ENCODE assay signal across 15 cellular contexts in the genomic region with DNA sequence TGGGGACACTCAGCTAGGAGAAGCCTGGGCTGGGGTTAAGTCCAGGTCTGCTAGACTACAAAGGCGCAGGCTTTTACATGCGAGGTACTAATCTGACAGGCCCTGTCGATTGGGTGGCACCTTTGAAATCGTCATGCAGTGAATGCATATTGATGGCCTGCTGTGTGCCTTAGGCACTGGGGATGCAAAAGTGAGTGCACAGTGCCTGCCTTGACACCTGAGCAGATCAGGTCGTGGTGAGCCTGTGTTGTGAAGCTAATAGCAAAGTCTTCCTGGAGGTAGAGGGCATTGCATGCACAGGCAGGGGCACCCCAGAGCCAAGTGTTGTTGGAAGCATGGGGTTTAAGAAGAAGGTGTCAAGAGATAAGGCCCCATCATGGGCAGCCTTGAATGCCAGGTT. TPM values are rescaled to one million over a fixed set of nuclear protein-coding genes. Genes with fewer than 3 reads are reported as not detected.
DNase-seq lines count a peak whose midpoint lies in the region; ATAC-seq and TF ChIP-seq lines count a peak whose summit lies in the region.
"Had no signal": no experiment of that assay in that cellular context is flagged by ENCODE, and none has a peak within 500 bp of the region (broad histone marks: within the 10 kb centered on the region; RNA-seq: fewer than 3 reads in every experiment).

No MANE protein-coding gene starts in this region.

- H3K27ac ChIP-seq in cardiac muscle cell, result peak overlapping the region; percentile 55
- H3K27ac ChIP-seq in heart right ventricle, result peak overlapping the region in 2 of 10 donors; percentile 45 to 51
- peak overlapping the region; percentile 17 for H3K27ac ChIP-seq in mesendoderm (ENCODE audit: low read depth, low read length)
- no peak overlapping the region for H3K27ac ChIP-seq in uterus
- H3K27ac ChIP-seq: SJSA1 had no signal

- peaks cover 36% of the 10 kb centered on the region for H3K4me1 Mint-ChIP-seq in type B pancreatic cell (ENCODE audit: unreplicated experiment)

- H3K9me3 Mint-ChIP-seq in type B pancreatic cell, result no peaks in the 10 kb centered on the region
- H3K9me3 Mint-ChIP-seq: CD8-positive, alpha-beta T cell had no signal

- no peak overlapping the region for H3K4me2 ChIP-seq in mesendoderm (ENCODE audit: low read length)

- H3K4me3 Mint-ChIP-seq in type B pancreatic cell, result peak overlapping the region; percentile 35
- H3K4me3 Mint-ChIP-seq: activated CD8-positive, alpha-beta memory T cell treated with anti-CD3 and anti-CD28 coated beads, Interleukin-2, amount 10 ng/mL, durations not matched to agents 7 days and 5 days; CD8-positive, alpha-beta T cell had no signal

- H3K4me1 ChIP-seq in cardiac muscle cell (ENCODE audit: low read depth) (peaks cover 9% of the 10 kb centered on the region), heart right ventricle (peaks cover 0 to 44% (median 7%) of the 10 kb centered on the region in 9 donors), mesendoderm (ENCODE audit: control insufficient read depth, low read depth, low read length) (peaks cover 11% of the 10 kb centered on the region), uterus (no peaks in the 10 kb centered on the region)

- 86 to 89% methylated on average over 5 of the region's 5 CpGs for WGBS in heart right ventricle, 2 donors
- WGBS in mesendoderm (ENCODE audit: extremely low coverage, insufficient coverage, low lambda C conversion rate), result no CpG with 5 or more reads among the region's 5 CpGs

- peak overlapping the region; percentile 52 for H3K27ac Mint-ChIP-seq in type B pancreatic cell
- H3K27ac Mint-ChIP-seq: CD8-positive, alpha-beta T cell had no signal

- DNase-seq in cardiac muscle cell (ENCODE audit: low read depth in 1 of 2, low spot score in 1 of 2), result no peak
- no peak for DNase-seq in heart right ventricle
- DNase-seq in RPMI8226, result peak; percentile 21
- peak; percentile 56 for DNase-seq in mesendoderm
- DNase-seq in type B pancreatic cell (ENCODE audit: extremely low spot score, unreplicated experiment), result no peak
- DNase-seq in uterus, result no peak
- DNase-seq in Kasumi-1 (lab: John Stamatoyannopoulos, UW), result no peak
- no peak for DNase-seq in HCEC 1CT
- DNase-seq: CD8-positive, alpha-beta T cell; central memory CD4-positive, alpha-beta T cell; effector CD8-positive, alpha-beta T cell; MG63; right cardiac atrium had no signal

- H2BK15ac ChIP-seq in mesendoderm (replicated peaks; ENCODE audit: low read depth), result no peak overlapping the region

- no peak for ATAC-seq in heart right ventricle
- ATAC-seq: CD8-positive, alpha-beta T cell had no signal

- H3K56ac ChIP-seq in mesendoderm (ENCODE audit: low read length), result no peak overlapping the region

- TF ChIP-seq POLR2A in uterus (IDR thresholded peaks at IDR 0.05), result no peak

- intact Hi-C loops in heart right ventricle (cut with DNase I) (no loop called here), uterus (cut with DNase I; ENCODE audit: low total_unique reads) (no loop called here)

- H3K36me3 Mint-ChIP-seq in type B pancreatic cell, result peaks cover 4% of the 10 kb centered on the region
- H3K36me3 Mint-ChIP-seq: activated CD8-positive, alpha-beta memory T cell treated with anti-CD3 and anti-CD28 coated beads, Interleukin-2, amount 10 ng/mL, durations not matched to agents 7 days and 5 days; CD8-positive, alpha-beta T cell had no signal

- TF ChIP-seq CTCF in cardiac muscle cell (IDR thresholded peaks at IDR 0.05; ENCODE audit: low read depth, low read length) (no peak), heart right ventricle (IDR thresholded peaks at IDR 0.05) (no peak), type B pancreatic cell (conservative IDR thresholded peaks at IDR 0.05) (no peak), uterus (IDR thresholded peaks at IDR 0.05) (no peak)

- no peak overlapping the region for H2BK120ac ChIP-seq in mesendoderm (ENCODE audit: low read depth, low read length)

- peaks cover 3% of the 10 kb centered on the region for H3K79me1 ChIP-seq in mesendoderm (ENCODE audit: low read length)

- H3K9ac ChIP-seq in mesendoderm (ENCODE audit: low read length), result no peak overlapping the region

- no peak overlapping the region for H2BK5ac ChIP-seq in mesendoderm (ENCODE audit: low read length)

- H3K36me3 ChIP-seq in cardiac muscle cell (no peaks in the 10 kb centered on the region), heart right ventricle (no peaks in the 10 kb centered on the region), mesendoderm (ENCODE audit: control insufficient read depth, insufficient read depth, low read length) (no peaks in the 10 kb centered on the region), uterus (no peaks in the 10 kb centered on the region)
- H3K36me3 ChIP-seq: MG63, SJSA1 had no signal

- H3K27me3 ChIP-seq in cardiac muscle cell (no peaks in the 10 kb centered on the region), heart right ventricle (no peaks in the 10 kb centered on the region), mesendoderm (ENCODE audit: insufficient read depth, low read length, poor library complexity) (no peaks in the 10 kb centered on the region), uterus (no peaks in the 10 kb centered on the region)
- H3K27me3 ChIP-seq: MG63, SJSA1 had no signal

- H3K9me3 ChIP-seq in cardiac muscle cell (ENCODE audit: low read depth), result no peaks in the 10 kb centered on the region
- no peaks in the 10 kb centered on the region for H3K9me3 ChIP-seq in heart right ventricle
- H3K9me3 ChIP-seq in uterus, result no peaks in the 10 kb centered on the region
- H3K9me3 ChIP-seq: MG63, SJSA1 had no signal

- H4K8ac ChIP-seq in mesendoderm (ENCODE audit: low read depth, low read length), result no peak overlapping the region

- no peak overlapping the region for H2AK5ac ChIP-seq in mesendoderm (ENCODE audit: low read length)

- no peaks in the 10 kb centered on the region for H3K27me3 Mint-ChIP-seq in type B pancreatic cell
- H3K27me3 Mint-ChIP-seq: activated CD8-positive, alpha-beta memory T cell treated with anti-CD3 and anti-CD28 coated beads, Interleukin-2, amount 10 ng/mL, durations not matched to agents 7 days and 5 days had no signal

- no peak overlapping the region for H3K23ac ChIP-seq in mesendoderm (ENCODE audit: low read length)

- no peak overlapping the region for H4K5ac ChIP-seq in mesendoderm (ENCODE audit: low read length)

- H3K4me3 ChIP-seq in cardiac muscle cell, result no peak overlapping the region
- H3K4me3 ChIP-seq in heart right ventricle, result no peak overlapping the region
- no peak overlapping the region for H3K4me3 ChIP-seq in mesendoderm (ENCODE audit: low read length)
- H3K4me3 ChIP-seq in uterus, result no peak overlapping the region
- H3K4me3 ChIP-seq: MG63, SJSA1 had no signal

- H3K4ac ChIP-seq in mesendoderm (ENCODE audit: low read depth, low read length), result no peak overlapping the region

- H3K18ac ChIP-seq in mesendoderm (ENCODE audit: low read length), result no peak overlapping the region

- H3K79me2 ChIP-seq in mesendoderm (ENCODE audit: control insufficient read depth, insufficient read depth, low read length), result no peaks in the 10 kb centered on the region

RNA-seq across cellular contexts. Expression of a gene that starts 16.9 kb away (rescaled TPM):
- total RNA-seq in cardiac muscle cell (9.1 and 10.0 TPM in 2 replicates), heart right ventricle (1 to 10 TPM; 1.2 to 7.0 (median 4.7) TPM), type B pancreatic cell (ENCODE audit: low replicate concordance) (28.9 and 60.0 TPM in 2 replicates), uterus (10 to 100 TPM in 3 of 4 donors, 1 to 10 TPM in 1; 4.4 to 39.7 (median 17.7) TPM)
- polyA plus RNA-seq in cardiac muscle cell (8.9 and 11.4 TPM in 2 replicates), heart right ventricle (1 to 10 TPM; 1.3 to 7.5 TPM)
- 6.6 TPM for polyA plus RNA-seq in mesendoderm (2013, experiment 1 of 2)
- 6.9 TPM for polyA plus RNA-seq in mesendoderm (2013, experiment 2 of 2)

Comparison
In these comparisons a context has a peak if more than half of its experiments do, and no peak if none do; other contexts are left out.
1. DNase-seq: peak in RPMI8226 (single experiment) and mesendoderm (single experiment); none in cardiac muscle cell (0 of 2), heart right ventricle (0 of 2), type B pancreatic cell (single experiment), uterus (0 of 2), Kasumi-1 (0 of 2) and HCEC 1CT (single experiment).
2. H3K27ac ChIP-seq: peak in cardiac muscle cell (single experiment) and mesendoderm (single experiment); none in uterus (0 of 2).